9 cellular contexts compared by ENCODE assay signal in the genomic region with DNA sequence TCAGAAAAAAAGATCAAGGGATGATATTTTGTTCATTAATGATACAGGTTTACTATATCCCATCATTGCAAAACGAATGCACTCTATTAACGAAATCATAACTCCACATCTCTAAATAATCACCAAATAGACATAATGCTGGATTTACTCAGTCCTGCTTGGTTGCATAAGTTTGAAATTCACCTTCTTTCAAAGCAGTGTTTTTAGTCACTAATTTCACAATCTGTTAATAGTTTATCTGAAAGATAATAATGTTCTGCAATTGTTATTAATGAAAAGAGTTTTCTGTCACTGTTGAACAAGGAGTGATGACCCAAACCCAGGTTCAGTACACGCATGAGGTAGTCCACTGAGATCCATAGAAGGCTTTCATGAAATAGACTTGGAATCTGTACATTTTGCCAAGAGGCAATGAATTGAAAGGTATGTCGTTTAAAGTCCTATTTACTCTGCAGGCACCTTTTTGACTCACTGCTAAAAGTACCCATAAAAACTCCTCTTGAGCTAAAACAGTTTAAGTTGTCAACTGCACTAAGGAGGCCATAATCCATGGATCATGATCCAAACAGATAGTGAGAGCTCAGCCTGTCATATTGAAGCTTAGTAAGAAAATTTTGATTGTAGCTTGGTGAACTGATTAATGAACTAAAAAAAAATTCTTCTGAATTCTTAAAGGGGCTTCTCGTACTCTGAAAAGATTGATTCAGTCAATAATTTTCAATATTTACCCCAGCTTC.
DNase-seq lines count a peak whose midpoint lies in the region; ATAC-seq lines count a peak whose summit lies in the region.
"Had no signal": no experiment of that assay in that cellular context is flagged by ENCODE, and none has a peak within 500 bp of the region (broad histone marks: within the 10 kb centered on the region; RNA-seq: fewer than 3 reads in every experiment).

No MANE protein-coding gene starts in this region.

- H3K4me3 ChIP-seq in MG63: peak overlapping the region; percentile 46
- peak overlapping the region; percentile 38 for H3K4me3 ChIP-seq in effector memory CD4-positive, alpha-beta T cell (ENCODE audit: insufficient read depth, low read depth, low read length, poor library complexity, severe bottlenecking)
- H3K4me3 ChIP-seq in SJCRH30: no peak overlapping the region

- H3K9me3 ChIP-seq in MG63 (no peaks in the 10 kb centered on the region), SJCRH30 (replicated peaks) (no peaks in the 10 kb centered on the region)
- H3K9me3 ChIP-seq in effector memory CD4-positive, alpha-beta T cell (ENCODE audit: control insufficient read depth, low read length): no peaks in the 10 kb centered on the region

- intact Hi-C loops in activated CD4-positive, alpha-beta T cell treated with anti-CD3 and anti-CD28 coated beads, Interleukin-2, amount 10 ng/mL, durations not matched to agents 24 days and 14 days (cut with micrococcal nuclease): loop anchor here (1.0 to 5.0 kb wide), 4 partner anchors 16 to 886 kb away; no protein-coding TSS in a partner anchor

- H3K27me3 ChIP-seq in MG63 (no peaks in the 10 kb centered on the region), SJCRH30 (no peaks in the 10 kb centered on the region)
- H3K27me3 ChIP-seq in effector memory CD4-positive, alpha-beta T cell (replicated peaks; ENCODE audit: control insufficient read depth, insufficient read depth, low read length, poor library complexity, severe bottlenecking): no peaks in the 10 kb centered on the region

- peak overlapping the region; percentile 87 for H3K4me3 Mint-ChIP-seq in activated CD4-positive, alpha-beta T cell treated with anti-CD3 and anti-CD28 coated beads, Interleukin-2, amount 10 ng/mL, durations not matched to agents 24 days and 14 days
- peak overlapping the region; percentile 78 to 85 for H3K4me3 Mint-ChIP-seq in stimulated activated naive CD8-positive, alpha-beta T cell treated with anti-CD3 and anti-CD28 coated beads, Interleukin-15, amount 100 ng/mL, for 72 hours

- peak; percentile 57 for DNase-seq in activated CD4-positive, alpha-beta T cell treated with anti-CD3 and anti-CD28 coated beads, Interleukin-2, amount 10 ng/mL, durations not matched to agents 24 days and 14 days
- no peak for DNase-seq in activated CD4-positive, alpha-beta T cell treated with anti-CD3 and anti-CD28 coated beads, Interleukin-2, amount 50 U/mL, for 48 hours
- DNase-seq in MG63 (no peak), SJCRH30 (no peak)
- DNase-seq in effector memory CD4-positive, alpha-beta T cell: no peak
- DNase-seq in stimulated activated naive CD8-positive, alpha-beta T cell treated with anti-CD3 and anti-CD28 coated beads, Interleukin-15, amount 100 ng/mL, for 72 hours: no peak

- no peaks in the 10 kb centered on the region for H3K9me3 Mint-ChIP-seq in activated CD4-positive, alpha-beta T cell treated with anti-CD3 and anti-CD28 coated beads, Interleukin-2, amount 10 ng/mL, durations not matched to agents 24 days and 14 days
- H3K9me3 Mint-ChIP-seq in stimulated activated naive CD8-positive, alpha-beta T cell treated with anti-CD3 and anti-CD28 coated beads, Interleukin-15, amount 100 ng/mL, for 72 hours: no peaks in the 10 kb centered on the region

- no peaks in the 10 kb centered on the region for H3K27me3 Mint-ChIP-seq in activated CD4-positive, alpha-beta T cell treated with anti-CD3 and anti-CD28 coated beads, Interleukin-2, amount 10 ng/mL, durations not matched to agents 24 days and 14 days
- no peaks in the 10 kb centered on the region for H3K27me3 Mint-ChIP-seq in stimulated activated naive CD8-positive, alpha-beta T cell treated with anti-CD3 and anti-CD28 coated beads, Interleukin-15, amount 100 ng/mL, for 72 hours
- H3K27me3 Mint-ChIP-seq: progenitor cell of endocrine pancreas had no signal

- no peaks in the 10 kb centered on the region for H3K36me3 ChIP-seq in MG63
- H3K36me3 ChIP-seq in effector memory CD4-positive, alpha-beta T cell (ENCODE audit: control insufficient read depth, insufficient read depth, low read length): no peaks in the 10 kb centered on the region
- H3K36me3 ChIP-seq in SJCRH30: no peaks in the 10 kb centered on the region

- no peaks in the 10 kb centered on the region for H3K36me3 Mint-ChIP-seq in activated CD4-positive, alpha-beta T cell treated with anti-CD3 and anti-CD28 coated beads, Interleukin-2, amount 10 ng/mL, durations not matched to agents 24 days and 14 days (ENCODE audit: low read depth)

- H3K4me1 ChIP-seq in effector memory CD4-positive, alpha-beta T cell (ENCODE audit: control insufficient read depth, insufficient read depth, low read length, poor library complexity, severe bottlenecking): peaks cover 26% of the 10 kb centered on the region
- no peaks in the 10 kb centered on the region for H3K4me1 ChIP-seq in SJCRH30

- peak; percentile 3 for ATAC-seq in stimulated activated naive CD8-positive, alpha-beta T cell treated with anti-CD3 and anti-CD28 coated beads, Interleukin-15, amount 100 ng/mL, for 72 hours
- ATAC-seq in GM19455 (IDR thresholded peaks at IDR 0.05; ENCODE audit: unreplicated experiment) (no peak), GM18867 (IDR thresholded peaks at IDR 0.05; ENCODE audit: unreplicated experiment) (no peak)

- peak overlapping the region; percentile 60 for H3K27ac ChIP-seq in effector memory CD4-positive, alpha-beta T cell (ENCODE audit: insufficient read depth, low read length, poor library complexity, severe bottlenecking)
- no peak overlapping the region for H3K27ac ChIP-seq in SJCRH30

- peaks cover 69% of the 10 kb centered on the region for H3K4me1 Mint-ChIP-seq in activated CD4-positive, alpha-beta T cell treated with anti-CD3 and anti-CD28 coated beads, Interleukin-2, amount 10 ng/mL, durations not matched to agents 24 days and 14 days
- H3K4me1 Mint-ChIP-seq in stimulated activated naive CD8-positive, alpha-beta T cell treated with anti-CD3 and anti-CD28 coated beads, Interleukin-15, amount 100 ng/mL, for 72 hours: peaks cover 90% of the 10 kb centered on the region

- H3K27ac Mint-ChIP-seq in activated CD4-positive, alpha-beta T cell treated with anti-CD3 and anti-CD28 coated beads, Interleukin-2, amount 10 ng/mL, durations not matched to agents 24 days and 14 days: peak overlapping the region; percentile 96
- peak overlapping the region; percentile 93 to 96 for H3K27ac Mint-ChIP-seq in stimulated activated naive CD8-positive, alpha-beta T cell treated with anti-CD3 and anti-CD28 coated beads, Interleukin-15, amount 100 ng/mL, for 72 hours
- H3K27ac Mint-ChIP-seq: progenitor cell of endocrine pancreas had no signal
